9 cellular contexts compared by ENCODE assay signal in genomic region chr14:77320238-77320935, GRCh38. TPM values are rescaled to one million over a fixed set of nuclear protein-coding genes. Genes with fewer than 3 reads are reported as not detected.
DNase-seq lines count a peak whose midpoint lies in the region; ATAC-seq, FAIRE-seq and TF ChIP-seq lines count a peak whose summit lies in the region.
"Had no signal": no experiment of that assay in that cellular context is flagged by ENCODE, and none has a peak within 500 bp of the region (broad histone marks: within the 10 kb centered on the region; RNA-seq: fewer than 3 reads in every experiment).

POMT2 (minus strand) TSS chr14:77320883; CDS start chr14:77320681, 202 bp downstream.

- DNase-seq in AG04449 (ENCODE audit: low read depth, low spot score): no peak
- peak; percentile 89 for DNase-seq in NCI-H2196 treated with DMSO at 0.1 percent for 48 hours (lab: John Stamatoyannopoulos, UW; ENCODE audit: unreplicated experiment)
- DNase-seq in bronchial epithelial cell (ENCODE audit: low read depth): peak; percentile 73
- DNase-seq in iPS-NIHi11 (ENCODE audit: low spot score): peak; percentile 87
- DNase-seq in smooth muscle cell of the brain vasculature (ENCODE audit: low read depth, low spot score): peak; percentile 75

- H3K4me3 ChIP-seq in AG04449 (ENCODE audit: low read depth, low read length) (peak within 1 kb of the TSS; percentile 87), WI38 (ENCODE audit: low read depth, low read length) (peak within 1 kb of the TSS; percentile 90), bronchial epithelial cell (ENCODE audit: low read depth, low read length) (peak within 1 kb of the TSS; percentile 97)

- CTCF ChIA-PET in AG04449 (lab: Yijun Ruan, JAX): interaction anchor here (1.1 to 3.9 kb wide), 4 partner anchors 10 to 18 kb away, joined by 6 to 48 read pairs (median 12); no protein-coding TSS in a partner anchor

- FAIRE-seq in bronchial epithelial cell (lab: Jason Lieb, UNC): no peak
- FAIRE-seq: colon had no signal

- H3K36me3 ChIP-seq in bronchial epithelial cell (ENCODE audit: control insufficient read depth, insufficient read depth, low read length): no peaks in the 10 kb centered on the region

- TF ChIP-seq CTCF in AG04449 (IDR thresholded peaks at IDR 0.05; ENCODE audit: insufficient read depth, low read length, missing control alignments) (peak; percentile 58), WI38 (IDR thresholded peaks at IDR 0.05; ENCODE audit: low read depth, low read length) (peak; percentile 17; the same call in 1 of the 2 replicates), bronchial epithelial cell (IDR thresholded peaks at IDR 0.05; ENCODE audit: insufficient read depth, low read length, severe bottlenecking) (peak; percentile 25)

- no peaks in the 10 kb centered on the region for H3K27me3 ChIP-seq in bronchial epithelial cell (ENCODE audit: control insufficient read depth, insufficient read depth, low read length)

- peak; percentile 69 for ATAC-seq in GM18867 (IDR thresholded peaks at IDR 0.05; ENCODE audit: unreplicated experiment)
- ATAC-seq in HG03103 (IDR thresholded peaks at IDR 0.05; ENCODE audit: low read depth, unreplicated experiment): peak; percentile 56

- POLR2A ChIA-PET in AG04449 (lab: Yijun Ruan, JAX): interaction anchor here (0.8 to 2.0 kb wide), 4 partner anchors 14 to 137 kb away, joined by 6 to 9 read pairs (median 7); partner anchors contain the start of genes AHSA1, SAMD15, TMED8 and VIPAS39

RNA-seq across cellular contexts. Expression of gene POMT2, which starts in this region (rescaled TPM):
- 5.8 and 7.8 TPM in 2 replicates for total RNA-seq in bronchial epithelial cell
